In genomic region chr13:60957816-60958215, GRCh38 we compare ENCODE assay signal across 20 cellular contexts.
"Had no signal": no experiment of that assay in that cellular context is flagged by ENCODE, and none has a peak within 500 bp of the region (broad histone marks: within the 10 kb centered on the region; RNA-seq: fewer than 3 reads in every experiment).

No MANE protein-coding gene starts in this region.

- H3K4me3 ChIP-seq: colonic mucosa, esophagus muscularis mucosa, gastroesophageal sphincter, left ventricle myocardium inferior, lower lobe of right lung, pancreas had no signal

- H3K27me3 Mint-ChIP-seq: memory B cell, progenitor cell of endocrine pancreas had no signal

- H3K27ac ChIP-seq: colonic mucosa, esophagus muscularis mucosa, gastroesophageal sphincter, left ventricle myocardium inferior, lower lobe of right lung, pancreas had no signal

- H3K4me1 Mint-ChIP-seq: memory B cell, mesothelial cell of epicardium, natural killer cell, neural crest cell had no signal

- H3K36me3 ChIP-seq: colonic mucosa, esophagus muscularis mucosa, gastroesophageal sphincter, left ventricle myocardium inferior, lower lobe of right lung, pancreas had no signal

- H3K4me1 ChIP-seq: colonic mucosa, esophagus muscularis mucosa, gastroesophageal sphincter, left ventricle myocardium inferior, lower lobe of right lung, pancreas had no signal

- H3K27me3 ChIP-seq: colonic mucosa, esophagus muscularis mucosa, gastroesophageal sphincter, pancreas had no signal

- ATAC-seq: gastroesophageal sphincter, left cardiac atrium, lower lobe of right lung, natural killer cell, pancreas, right cardiac atrium had no signal

- H3K9me3 ChIP-seq: colonic mucosa, esophagus muscularis mucosa, gastroesophageal sphincter, lower lobe of right lung, pancreas had no signal

- H3K36me3 Mint-ChIP-seq: memory B cell, mesothelial cell of epicardium, natural killer cell had no signal

- H3K9me3 Mint-ChIP-seq: neural crest cell had no signal

- H3K4me3 Mint-ChIP-seq: memory B cell, mesothelial cell of epicardium, natural killer cell, neural crest cell had no signal

- DNase-seq: colonic mucosa; effector CD4-positive, alpha-beta T cell; kidney; left cardiac atrium; left ventricle myocardium inferior; lower lobe of right lung; natural killer cell; nucleus accumbens; pancreas; right cardiac atrium; small intestine; stimulated activated CD4-positive, alpha-beta T cell treated with anti-CD3 and anti-CD28 coated beads, Interleukin-12 subunit alpha, Interleukin-12 subunit beta, amount 100 ng/mL, for 4 hours; stimulated activated naive CD4-positive, alpha-beta T cell treated with Interleukin-2 at 50 U/mL for 16 hours; trophoblast cell had no signal

- H3K27ac Mint-ChIP-seq: memory B cell, mesothelial cell of epicardium, natural killer cell, progenitor cell of endocrine pancreas had no signal
